ENCODE assay signal across 1 cellular context in the genomic region with DNA sequence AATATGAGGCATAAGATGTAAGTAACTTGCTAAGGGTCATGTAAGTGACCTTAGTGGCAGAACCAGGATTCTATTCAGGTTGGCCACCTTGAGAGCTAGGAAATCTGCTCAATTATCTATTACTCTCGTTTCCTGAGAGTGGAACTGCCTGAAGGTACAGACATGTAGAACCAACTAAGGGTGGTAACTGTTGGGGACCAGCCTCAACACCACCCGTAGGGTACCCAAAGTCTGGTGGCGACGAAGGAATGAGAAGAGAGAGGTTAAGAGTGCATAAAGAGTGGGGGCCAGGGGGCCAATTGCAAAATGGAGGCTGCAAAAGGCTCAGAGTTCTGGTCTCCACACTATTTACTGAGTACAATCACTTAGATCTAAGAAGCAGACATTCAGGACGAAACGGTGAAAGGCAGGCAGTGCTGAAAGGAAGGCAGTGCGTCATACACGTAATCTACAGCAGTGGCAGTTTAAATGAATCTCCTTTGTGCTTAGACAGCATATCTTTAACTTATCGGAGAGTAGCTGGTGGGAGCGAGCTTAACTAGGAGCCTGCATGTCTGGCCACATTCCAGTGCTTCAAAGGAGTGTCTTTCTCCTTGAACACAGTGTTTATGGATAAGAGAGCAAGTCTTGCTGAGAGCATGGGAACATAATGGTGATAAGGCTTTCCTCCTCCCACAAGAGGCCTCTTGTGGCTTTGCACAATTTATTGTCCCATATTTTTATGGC.
TF ChIP-seq lines count a peak whose summit lies in the region.

No MANE protein-coding gene starts in this region.

TF ChIP-seq in K562, 482 proteins besides CTCF, POLR2A, EP300 and RAD21 (continued from another document and continues in another):
- TF ChIP-seq HMG20A (CRISPR knock-in tag; conservative IDR thresholded peaks at IDR 0.05) (no peak), RUNX1 (IDR thresholded peaks at IDR 0.05; ENCODE audit: low read depth) (0 out of 2 replicates have a peak, but pooled peaks have one; percentile 74), HLTF (IDR thresholded peaks at IDR 0.05) (0 out of 2 replicates have a peak, but pooled peaks have one; percentile 20), ZNF586 (CRISPR knock-in tag; conservative IDR thresholded peaks at IDR 0.05) (peak; percentile 32; the same call in 1 of the 2 replicates), CAMTA2 (CRISPR knock-in tag; conservative IDR thresholded peaks at IDR 0.05) (0 out of 2 replicates have a peak, but pooled peaks have one; percentile 19), THAP7 (CRISPR knock-in tag; IDR thresholded peaks at IDR 0.05) (no peak), MECOM (CRISPR knock-in tag; IDR thresholded peaks at IDR 0.05) (no peak; the same call in 1 of the 2 replicates), NBN (IDR thresholded peaks at IDR 0.05; ENCODE audit: low read depth) (peak; percentile 98), SUPT5H (IDR thresholded peaks at IDR 0.05) (0 out of 2 replicates have a peak, but pooled peaks have one; percentile 31), MYC (IDR thresholded peaks at IDR 0.05; ENCODE audit: low read depth, low read length) (peak; percentile 83), MYC (CRISPR knock-in tag; IDR thresholded peaks at IDR 0.05; ENCODE audit: borderline replicate concordance, low read depth) (no peak), CSDE1 (IDR thresholded peaks at IDR 0.05) (peak in 1 of 2 experiments; percentile 51; a peak in 1 of 4 replicates), ZNF41 (CRISPR knock-in tag; conservative IDR thresholded peaks at IDR 0.05) (0 out of 2 replicates have a peak, but pooled peaks have one; percentile 13), RCOR1 (IDR thresholded peaks at IDR 0.05; ENCODE audit: borderline replicate concordance in 1 of 2, low read depth in 2 of 2, low read length in 2 of 2) (peak; percentile 79 to 97; a peak in 3 of 4 replicates), PURB (CRISPR knock-in tag; IDR thresholded peaks at IDR 0.05; ENCODE audit: low read depth) (no peak), ZNF263 (CRISPR knock-in tag; IDR thresholded peaks at IDR 0.05; ENCODE audit: borderline replicate concordance) (peak; percentile 28; the same call in 1 of the 2 replicates), RFX7 (CRISPR knock-in tag; IDR thresholded peaks at IDR 0.05) (no peak), POLR2AphosphoS5 (IDR thresholded peaks at IDR 0.05; ENCODE audit: control insufficient read depth, insufficient read depth, low read depth, low read length) (peak; percentile 93), PHF21A (IDR thresholded peaks at IDR 0.05; ENCODE audit: borderline replicate concordance, low read depth) (no peak; the same call in 1 of the 2 replicates), ZNF583 (CRISPR knock-in tag; IDR thresholded peaks at IDR 0.05) (peak; percentile 69; the same call in 1 of the 2 replicates), NFE2 (IDR thresholded peaks at IDR 0.05; ENCODE audit: low read depth) (peak; percentile 82), SREBF1 (IDR thresholded peaks at IDR 0.05; ENCODE audit: borderline replicate concordance, low read depth, low read length) (no peak), ZNF316 (IDR thresholded peaks at IDR 0.05) (peak; percentile 100), ZNF79 (CRISPR knock-in tag; IDR thresholded peaks at IDR 0.05; ENCODE audit: low read depth) (0 out of 2 replicates have a peak, but pooled peaks have one; percentile 65), MNT (conservative IDR thresholded peaks at IDR 0.05) (peak; percentile 71 to 93), ZNF766 (CRISPR knock-in tag; conservative IDR thresholded peaks at IDR 0.05) (peak; percentile 94), PCBP2 (IDR thresholded peaks at IDR 0.05; ENCODE audit: low read depth, low read length, poor library complexity, severe bottlenecking) (no peak), CHD2 (IDR thresholded peaks at IDR 0.05; ENCODE audit: low read depth, low read length) (0 out of 2 replicates have a peak, but pooled peaks have one; percentile 17), ZNF639 (CRISPR knock-in tag; conservative IDR thresholded peaks at IDR 0.05 in 1 of 2, IDR thresholded peaks at IDR 0.05 in 1 of 2) (peak in 1 of 2 experiments; percentile 72; a peak in 1 of 4 replicates), ZNF431 (CRISPR knock-in tag; IDR thresholded peaks at IDR 0.05) (0 out of 2 replicates have a peak, but pooled peaks have one; percentile 40), ETV1 (tag; conservative IDR thresholded peaks at IDR 0.05; ENCODE audit: low read depth) (no peak), C11orf30 (IDR thresholded peaks at IDR 0.05; ENCODE audit: low read depth) (peak; percentile 99), ETV5 (CRISPR knock-in tag; IDR thresholded peaks at IDR 0.05; ENCODE audit: low read depth) (peak; percentile 51; the same call in 1 of the 2 replicates)
- TF ChIP-seq, protein P1, sequence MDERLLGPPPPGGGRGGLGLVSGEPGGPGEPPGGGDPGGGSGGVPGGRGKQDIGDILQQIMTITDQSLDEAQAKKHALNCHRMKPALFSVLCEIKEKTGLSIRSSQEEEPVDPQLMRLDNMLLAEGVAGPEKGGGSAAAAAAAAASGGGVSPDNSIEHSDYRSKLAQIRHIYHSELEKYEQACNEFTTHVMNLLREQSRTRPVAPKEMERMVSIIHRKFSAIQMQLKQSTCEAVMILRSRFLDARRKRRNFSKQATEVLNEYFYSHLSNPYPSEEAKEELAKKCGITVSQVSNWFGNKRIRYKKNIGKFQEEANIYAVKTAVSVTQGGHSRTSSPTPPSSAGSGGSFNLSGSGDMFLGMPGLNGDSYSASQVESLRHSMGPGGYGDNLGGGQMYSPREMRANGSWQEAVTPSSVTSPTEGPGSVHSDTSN (CRISPR knock-in tag; IDR thresholded peaks at IDR 0.05; ENCODE audit: low read depth): no peak
- TF ChIP-seq, protein P1 (tag; conservative IDR thresholded peaks at IDR 0.05; ENCODE audit: low read depth): peak; percentile 95
- TF ChIP-seq, protein P2, sequence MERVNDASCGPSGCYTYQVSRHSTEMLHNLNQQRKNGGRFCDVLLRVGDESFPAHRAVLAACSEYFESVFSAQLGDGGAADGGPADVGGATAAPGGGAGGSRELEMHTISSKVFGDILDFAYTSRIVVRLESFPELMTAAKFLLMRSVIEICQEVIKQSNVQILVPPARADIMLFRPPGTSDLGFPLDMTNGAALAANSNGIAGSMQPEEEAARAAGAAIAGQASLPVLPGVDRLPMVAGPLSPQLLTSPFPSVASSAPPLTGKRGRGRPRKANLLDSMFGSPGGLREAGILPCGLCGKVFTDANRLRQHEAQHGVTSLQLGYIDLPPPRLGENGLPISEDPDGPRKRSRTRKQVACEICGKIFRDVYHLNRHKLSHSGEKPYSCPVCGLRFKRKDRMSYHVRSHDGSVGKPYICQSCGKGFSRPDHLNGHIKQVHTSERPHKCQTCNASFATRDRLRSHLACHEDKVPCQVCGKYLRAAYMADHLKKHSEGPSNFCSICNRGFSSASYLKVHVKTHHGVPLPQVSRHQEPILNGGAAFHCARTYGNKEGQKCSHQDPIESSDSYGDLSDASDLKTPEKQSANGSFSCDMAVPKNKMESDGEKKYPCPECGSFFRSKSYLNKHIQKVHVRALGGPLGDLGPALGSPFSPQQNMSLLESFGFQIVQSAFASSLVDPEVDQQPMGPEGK (CRISPR knock-in tag; IDR thresholded peaks at IDR 0.05; ENCODE audit: borderline replicate concordance): no peak
- TF ChIP-seq, protein P3, sequence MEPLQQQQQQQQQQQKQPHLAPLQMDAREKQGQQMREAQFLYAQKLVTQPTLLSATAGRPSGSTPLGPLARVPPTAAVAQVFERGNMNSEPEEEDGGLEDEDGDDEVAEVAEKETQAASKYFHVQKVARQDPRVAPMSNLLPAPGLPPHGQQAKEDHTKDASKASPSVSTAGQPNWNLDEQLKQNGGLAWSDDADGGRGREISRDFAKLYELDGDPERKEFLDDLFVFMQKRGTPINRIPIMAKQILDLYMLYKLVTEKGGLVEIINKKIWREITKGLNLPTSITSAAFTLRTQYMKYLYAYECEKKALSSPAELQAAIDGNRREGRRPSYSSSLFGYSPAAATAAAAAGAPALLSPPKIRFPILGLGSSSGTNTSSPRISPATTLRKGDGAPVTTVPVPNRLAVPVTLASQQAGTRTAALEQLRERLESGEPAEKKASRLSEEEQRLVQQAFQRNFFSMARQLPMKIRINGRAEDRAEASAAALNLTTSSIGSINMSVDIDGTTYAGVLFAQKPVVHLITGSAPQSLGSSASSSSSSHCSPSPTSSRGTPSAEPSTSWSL (CRISPR knock-in tag; IDR thresholded peaks at IDR 0.05; ENCODE audit: borderline replicate concordance): no peak
- TF ChIP-seq, protein P4, sequence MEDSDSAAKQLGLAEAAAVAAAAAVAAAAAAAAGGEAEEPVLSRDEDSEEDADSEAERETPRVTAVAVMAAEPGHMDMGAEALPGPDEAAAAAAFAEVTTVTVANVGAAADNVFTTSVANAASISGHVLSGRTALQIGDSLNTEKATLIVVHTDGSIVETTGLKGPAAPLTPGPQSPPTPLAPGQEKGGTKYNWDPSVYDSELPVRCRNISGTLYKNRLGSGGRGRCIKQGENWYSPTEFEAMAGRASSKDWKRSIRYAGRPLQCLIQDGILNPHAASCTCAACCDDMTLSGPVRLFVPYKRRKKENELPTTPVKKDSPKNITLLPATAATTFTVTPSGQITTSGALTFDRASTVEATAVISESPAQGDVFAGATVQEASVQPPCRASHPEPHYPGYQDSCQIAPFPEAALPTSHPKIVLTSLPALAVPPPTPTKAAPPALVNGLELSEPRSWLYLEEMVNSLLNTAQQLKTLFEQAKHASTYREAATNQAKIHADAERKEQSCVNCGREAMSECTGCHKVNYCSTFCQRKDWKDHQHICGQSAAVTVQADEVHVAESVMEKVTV (CRISPR knock-in tag; IDR thresholded peaks at IDR 0.05): 0 out of 2 replicates have a peak, but pooled peaks have one; percentile 5
- TF ChIP-seq, protein P5, sequence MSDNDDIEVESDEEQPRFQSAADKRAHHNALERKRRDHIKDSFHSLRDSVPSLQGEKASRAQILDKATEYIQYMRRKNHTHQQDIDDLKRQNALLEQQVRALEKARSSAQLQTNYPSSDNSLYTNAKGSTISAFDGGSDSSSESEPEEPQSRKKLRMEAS (CRISPR knock-in tag; IDR thresholded peaks at IDR 0.05): peak; percentile 81
